18 cellular contexts compared by ENCODE assay signal in genomic region chr15:67256051-67256450, GRCh38. TPM values are rescaled to one million over a fixed set of nuclear protein-coding genes. Genes with fewer than 3 reads are reported as not detected.
DNase-seq lines count a peak whose midpoint lies in the region; ATAC-seq and TF ChIP-seq lines count a peak whose summit lies in the region.
"Had no signal": no experiment of that assay in that cellular context is flagged by ENCODE, and none has a peak within 500 bp of the region (broad histone marks: within the 10 kb centered on the region; RNA-seq: fewer than 3 reads in every experiment).

No MANE protein-coding gene starts in this region.

- ATAC-seq in GM19397 (IDR thresholded peaks at IDR 0.05; ENCODE audit: unreplicated experiment), result no peak
- ATAC-seq: left cardiac atrium, pancreas had no signal

- peak overlapping the region; percentile 56 for H3K4me3 Mint-ChIP-seq in activated naive CD4-positive, alpha-beta T cell treated with anti-CD3 and anti-CD28 coated beads, Interleukin-2, amount 10 ng/mL, durations not matched to agents 7 days and 5 days
- H3K4me3 Mint-ChIP-seq in brain, result peak overlapping the region; percentile 68 to 100 (median 93)
- peak overlapping the region; percentile 65 for H3K4me3 Mint-ChIP-seq in progenitor cell of endocrine pancreas (ENCODE audit: low read depth)

- TF ChIP-seq POLR2A in esophagus squamous epithelium (IDR thresholded peaks at IDR 0.05), result no peak

- H3K36me3 ChIP-seq in esophagus squamous epithelium, result no peaks in the 10 kb centered on the region
- H3K36me3 ChIP-seq: pancreas, thyroid gland had no signal

- no peak overlapping the region for H3K4me3 ChIP-seq in esophagus squamous epithelium
- H3K4me3 ChIP-seq: thyroid gland had no signal

- H3K36me3 Mint-ChIP-seq in activated naive CD4-positive, alpha-beta T cell treated with anti-CD3 and anti-CD28 coated beads, Interleukin-2, amount 10 ng/mL, durations not matched to agents 7 days and 5 days, result peaks cover 6% of the 10 kb centered on the region
- no peaks in the 10 kb centered on the region for H3K36me3 Mint-ChIP-seq in brain
- no peaks in the 10 kb centered on the region for H3K36me3 Mint-ChIP-seq in progenitor cell of endocrine pancreas (ENCODE audit: insufficient read depth)

- 78 to 87% methylated on average over 3 of the region's 3 CpGs for WGBS in esophagus squamous epithelium, 2 donors

- H3K4me1 Mint-ChIP-seq in activated naive CD4-positive, alpha-beta T cell treated with anti-CD3 and anti-CD28 coated beads, Interleukin-2, amount 10 ng/mL, durations not matched to agents 7 days and 5 days, result peaks cover 35% of the 10 kb centered on the region
- peaks cover 33% of the 10 kb centered on the region for H3K4me1 Mint-ChIP-seq in brain
- H3K4me1 Mint-ChIP-seq in progenitor cell of endocrine pancreas (ENCODE audit: low read depth), result peaks cover 19% of the 10 kb centered on the region

- H3K27me3 Mint-ChIP-seq in activated naive CD4-positive, alpha-beta T cell treated with anti-CD3 and anti-CD28 coated beads, Interleukin-2, amount 10 ng/mL, durations not matched to agents 7 days and 5 days, result peaks cover 14% of the 10 kb centered on the region
- H3K27me3 Mint-ChIP-seq in brain (peaks cover 22% of the 10 kb centered on the region), progenitor cell of endocrine pancreas (no peaks in the 10 kb centered on the region)

- TF ChIP-seq CTCF in brain (conservative IDR thresholded peaks at IDR 0.05), result no peak
- no peak for TF ChIP-seq CTCF in progenitor cell of endocrine pancreas (IDR thresholded peaks at IDR 0.05; ENCODE audit: unreplicated experiment)
- TF ChIP-seq CTCF in esophagus squamous epithelium (IDR thresholded peaks at IDR 0.05), result no peak

- no peak overlapping the region for H3K27ac ChIP-seq in esophagus squamous epithelium
- H3K27ac ChIP-seq: pancreas had no signal

- intact Hi-C loops in esophagus squamous epithelium (cut with DNase I), result no loop called here

- no peak overlapping the region for H3K27ac Mint-ChIP-seq in activated naive CD4-positive, alpha-beta T cell treated with anti-CD3 and anti-CD28 coated beads, Interleukin-2, amount 10 ng/mL, durations not matched to agents 7 days and 5 days
- H3K27ac Mint-ChIP-seq in brain, result peak overlapping the region in 3 of 5 experiments; percentile 1 to 57 (median 8)
- H3K27ac Mint-ChIP-seq in progenitor cell of endocrine pancreas, result no peak overlapping the region

- DNase-seq in activated naive CD4-positive, alpha-beta T cell treated with anti-CD3 and anti-CD28 coated beads, Interleukin-2, amount 10 ng/mL, durations not matched to agents 7 days and 5 days, result no peak
- no peak for DNase-seq in activated naive CD4-positive, alpha-beta T cell (lab: John Stamatoyannopoulos, UW)
- DNase-seq in OCI-M1 (lab: John Stamatoyannopoulos, UW) (peak; percentile 16), progenitor cell of endocrine pancreas (ENCODE audit: low spot score, unreplicated experiment) (no peak), esophagus squamous epithelium (lab: John Stamatoyannopoulos, UW) (no peak), DMS 273 (lab: John Stamatoyannopoulos, UW; ENCODE audit: unreplicated experiment) (no peak)
- DNase-seq: activated CD4-positive, alpha-beta T cell treated with anti-CD3 and anti-CD28 coated beads, Interleukin-2, amount 50 U/mL, for 4 hours; hypothalamus; Kasumi-1; left cardiac atrium; NCI-H1694; pancreas; Right ventricle myocardium superior; stimulated activated CD4-positive, alpha-beta T cell treated with anti-CD3 and anti-CD28 coated beads, Interleukin-4, amount 100 ng/mL, for 24 hours; T1000; thyroid gland had no signal

- CTCF ChIA-PET in activated naive CD4-positive, alpha-beta T cell treated with anti-CD3 and anti-CD28 coated beads, Interleukin-2, amount 10 ng/mL, durations not matched to agents 7 days and 5 days (lab: Charles Lee), result interaction anchor here (1.2 kb wide), 1 partner anchor 310 kb away, joined by 3 read pairs; no protein-coding TSS in a partner anchor

- H3K27me3 ChIP-seq in esophagus squamous epithelium, result no peaks in the 10 kb centered on the region
- H3K27me3 ChIP-seq: pancreas, thyroid gland had no signal

- H3K9me3 ChIP-seq in esophagus squamous epithelium, result no peaks in the 10 kb centered on the region
- H3K9me3 ChIP-seq: pancreas, thyroid gland had no signal

- peaks cover 12 to 30% (median 13%) of the 10 kb centered on the region in 3 donors for H3K4me1 ChIP-seq in esophagus squamous epithelium

- no peaks in the 10 kb centered on the region for H3K9me3 Mint-ChIP-seq in activated naive CD4-positive, alpha-beta T cell treated with anti-CD3 and anti-CD28 coated beads, Interleukin-2, amount 10 ng/mL, durations not matched to agents 7 days and 5 days
- H3K9me3 Mint-ChIP-seq in brain, result no peaks in the 10 kb centered on the region
- no peaks in the 10 kb centered on the region for H3K9me3 Mint-ChIP-seq in progenitor cell of endocrine pancreas (ENCODE audit: low read depth)

RNA-seq across cellular contexts. Expression of gene IQCH, which starts 1.5 kb away (rescaled TPM):
- 3.9 TPM for polyA plus RNA-seq in brain (ENCODE audit: insufficient read depth, low read depth, low replicate concordance)
- 5.2 TPM in 2 replicates for total RNA-seq in progenitor cell of endocrine pancreas
- total RNA-seq in esophagus squamous epithelium, result 1 to 10 TPM in 3 of 4 donors, not detected in 1; 1.9 to 3.1 (median 3.0) TPM

RNA-seq across cellular contexts. Expression of gene AAGAB, which starts 1.6 kb away (rescaled TPM):
- 29.4 TPM for polyA plus RNA-seq in brain (ENCODE audit: insufficient read depth, low read depth, low replicate concordance)
- total RNA-seq in progenitor cell of endocrine pancreas (60.5 and 60.6 TPM in 2 replicates), esophagus squamous epithelium (10 to 100 TPM; 16.7 to 35.6 (median 31.4) TPM)

Comparison
In these comparisons a context has a peak if more than half of its experiments do, and no peak if none do; other contexts are left out.
1. H3K27ac Mint-ChIP-seq: peak in brain (3 of 5); none in activated naive CD4-positive, alpha-beta T cell treated with anti-CD3 and anti-CD28 coated beads, Interleukin-2, amount 10 ng/mL, durations not matched to agents 7 days and 5 days (single experiment) and progenitor cell of endocrine pancreas (single experiment).
2. Peak in every context shown above with its lines, with median percentiles within 50 percentile points of each other: H3K4me3 Mint-ChIP-seq.